In genomic region chr13:105979586-105979985, GRCh38 we compare ENCODE assay signal across 17 cellular contexts.
A peak's percentile ranks its signal among the peaks of the same experiment; 100 is the strongest.
DNase-seq lines count a peak whose midpoint lies in the region; ATAC-seq and TF ChIP-seq lines count a peak whose summit lies in the region.
"Had no signal": no experiment of that assay in that cellular context is flagged by ENCODE, and none has a peak within 500 bp of the region (broad histone marks: within the 10 kb centered on the region; RNA-seq: fewer than 3 reads in every experiment).

No MANE protein-coding gene starts in this region.

- H3K27ac Mint-ChIP-seq in T-helper 17 cell = no peak overlapping the region
- H3K27ac Mint-ChIP-seq: activated CD8-positive, alpha-beta T cell treated with anti-CD3 and anti-CD28 coated beads, Interleukin-2, amount 10 ng/mL, durations not matched to agents 7 days and 5 days; activated naive CD8-positive, alpha-beta T cell; CD4-positive, CD25-positive, alpha-beta regulatory T cell; stimulated activated naive CD8-positive, alpha-beta T cell treated with anti-CD3 and anti-CD28 coated beads, Interleukin-15, amount 100 ng/mL, for 72 hours; T-helper 2 cell treated with Interferon-gamma antibody and Interleukin-4, amounts not matched to agents 5 μg/mL and 100 μg/mL, for 36 hours had no signal

- no peak for TF ChIP-seq EP300 in tibial nerve (IDR thresholded peaks at IDR 0.05)

- H3K9me3 ChIP-seq in tibial nerve (no peaks in the 10 kb centered on the region), T-helper 17 cell (ENCODE audit: control insufficient read depth, low read length, poor library complexity, severe bottlenecking) (no peaks in the 10 kb centered on the region)
- H3K9me3 ChIP-seq: gastrocnemius medialis, psoas muscle had no signal

- no peaks in the 10 kb centered on the region for H3K36me3 ChIP-seq in tibial nerve
- H3K36me3 ChIP-seq: gastrocnemius medialis had no signal

- TF ChIP-seq POLR2A in tibial nerve (IDR thresholded peaks at IDR 0.05) = no peak

- H3K4me3 ChIP-seq in tibial nerve = no peak overlapping the region
- H3K4me3 ChIP-seq: gastrocnemius medialis, psoas muscle had no signal

- H3K36me3 Mint-ChIP-seq in T-helper 17 cell (ENCODE audit: low read depth) = no peaks in the 10 kb centered on the region
- H3K36me3 Mint-ChIP-seq: activated naive CD8-positive, alpha-beta T cell; CD4-positive, CD25-positive, alpha-beta regulatory T cell had no signal

- H3K27ac ChIP-seq in foreskin keratinocyte = peak overlapping the region; percentile 80
- no peak overlapping the region for H3K27ac ChIP-seq in tibial nerve
- H3K27ac ChIP-seq: gastrocnemius medialis, psoas muscle had no signal

- H3K27me3 ChIP-seq in foreskin keratinocyte (no peaks in the 10 kb centered on the region), tibial nerve (no peaks in the 10 kb centered on the region)
- H3K27me3 ChIP-seq: gastrocnemius medialis had no signal

- peak; percentile 73 for DNase-seq in HT-29 (ENCODE audit: low spot score)
- DNase-seq in NCI-H774 (lab: John Stamatoyannopoulos, UW) = peak; percentile 41
- DNase-seq in foreskin keratinocyte = peak in 1 of 2 donors; percentile 74
- peak; percentile 61 for DNase-seq in renal cortical epithelial cell (ENCODE audit: low read depth)
- no peak for DNase-seq in tibial nerve (ENCODE audit: low spot score in 2 of 2)
- no peak for DNase-seq in T-helper 17 cell
- DNase-seq in superior temporal gyrus (ENCODE audit: extremely low spot score) = no peak
- DNase-seq: activated CD8-positive, alpha-beta T cell treated with anti-CD3 and anti-CD28 coated beads, Interleukin-2, amount 10 ng/mL, durations not matched to agents 7 days and 5 days; CD4-positive, CD25-positive, alpha-beta regulatory T cell; gastrocnemius medialis; GOT3; NCI-H2029; psoas muscle; stimulated activated naive CD8-positive, alpha-beta T cell treated with anti-CD3 and anti-CD28 coated beads, Interleukin-15, amount 100 ng/mL, for 72 hours had no signal

- TF ChIP-seq CTCF in foreskin keratinocyte (conservative IDR thresholded peaks at IDR 0.05) (no peak), tibial nerve (IDR thresholded peaks at IDR 0.05) (no peak)

- H3K4me1 Mint-ChIP-seq in T-helper 17 cell = no peaks in the 10 kb centered on the region
- H3K4me1 Mint-ChIP-seq: CD4-positive, CD25-positive, alpha-beta regulatory T cell; stimulated activated naive CD8-positive, alpha-beta T cell treated with anti-CD3 and anti-CD28 coated beads, Interleukin-15, amount 100 ng/mL, for 72 hours had no signal

- H3K4me1 ChIP-seq in foreskin keratinocyte = peaks cover 9% of the 10 kb centered on the region
- no peaks in the 10 kb centered on the region for H3K4me1 ChIP-seq in tibial nerve
- H3K4me1 ChIP-seq: gastrocnemius medialis, psoas muscle had no signal

- ATAC-seq in foreskin keratinocyte (peak; percentile 87), HG03432 (IDR thresholded peaks at IDR 0.05; ENCODE audit: unreplicated experiment) (no peak), T-helper 17 cell (no peak)
- ATAC-seq: activated CD8-positive, alpha-beta T cell treated with anti-CD3 and anti-CD28 coated beads, Interleukin-2, amount 10 ng/mL, durations not matched to agents 7 days and 5 days; gastrocnemius medialis; psoas muscle; stimulated activated naive CD8-positive, alpha-beta T cell treated with anti-CD3 and anti-CD28 coated beads, Interleukin-15, amount 100 ng/mL, for 72 hours had no signal

- H3K4me3 Mint-ChIP-seq in T-helper 17 cell = no peak overlapping the region
- H3K4me3 Mint-ChIP-seq: activated CD8-positive, alpha-beta T cell treated with anti-CD3 and anti-CD28 coated beads, Interleukin-2, amount 10 ng/mL, durations not matched to agents 7 days and 5 days; activated naive CD8-positive, alpha-beta T cell; CD4-positive, CD25-positive, alpha-beta regulatory T cell; stimulated activated naive CD8-positive, alpha-beta T cell treated with anti-CD3 and anti-CD28 coated beads, Interleukin-15, amount 100 ng/mL, for 72 hours; T-helper 2 cell treated with Interferon-gamma antibody and Interleukin-4, amounts not matched to agents 5 μg/mL and 100 μg/mL, for 36 hours had no signal

- H3K27me3 Mint-ChIP-seq in T-helper 17 cell = peaks cover 6% of the 10 kb centered on the region
- H3K27me3 Mint-ChIP-seq: activated naive CD8-positive, alpha-beta T cell; CD4-positive, CD25-positive, alpha-beta regulatory T cell; stimulated activated naive CD8-positive, alpha-beta T cell treated with anti-CD3 and anti-CD28 coated beads, Interleukin-15, amount 100 ng/mL, for 72 hours had no signal

- 64 to 81% methylated on average over 6 of the region's 6 CpGs for WGBS in tibial nerve, 2 donors

Comparison
In these comparisons a context has a peak if more than half of its experiments do, and no peak if none do; other contexts are left out.
1. DNase-seq: peak in HT-29 (single experiment), NCI-H774 (single experiment) and renal cortical epithelial cell (single experiment); none in tibial nerve (0 of 2), T-helper 17 cell (0 of 3) and superior temporal gyrus (single experiment).